Comparison of ENCODE assay signal across 8 cellular contexts in the genomic region with DNA sequence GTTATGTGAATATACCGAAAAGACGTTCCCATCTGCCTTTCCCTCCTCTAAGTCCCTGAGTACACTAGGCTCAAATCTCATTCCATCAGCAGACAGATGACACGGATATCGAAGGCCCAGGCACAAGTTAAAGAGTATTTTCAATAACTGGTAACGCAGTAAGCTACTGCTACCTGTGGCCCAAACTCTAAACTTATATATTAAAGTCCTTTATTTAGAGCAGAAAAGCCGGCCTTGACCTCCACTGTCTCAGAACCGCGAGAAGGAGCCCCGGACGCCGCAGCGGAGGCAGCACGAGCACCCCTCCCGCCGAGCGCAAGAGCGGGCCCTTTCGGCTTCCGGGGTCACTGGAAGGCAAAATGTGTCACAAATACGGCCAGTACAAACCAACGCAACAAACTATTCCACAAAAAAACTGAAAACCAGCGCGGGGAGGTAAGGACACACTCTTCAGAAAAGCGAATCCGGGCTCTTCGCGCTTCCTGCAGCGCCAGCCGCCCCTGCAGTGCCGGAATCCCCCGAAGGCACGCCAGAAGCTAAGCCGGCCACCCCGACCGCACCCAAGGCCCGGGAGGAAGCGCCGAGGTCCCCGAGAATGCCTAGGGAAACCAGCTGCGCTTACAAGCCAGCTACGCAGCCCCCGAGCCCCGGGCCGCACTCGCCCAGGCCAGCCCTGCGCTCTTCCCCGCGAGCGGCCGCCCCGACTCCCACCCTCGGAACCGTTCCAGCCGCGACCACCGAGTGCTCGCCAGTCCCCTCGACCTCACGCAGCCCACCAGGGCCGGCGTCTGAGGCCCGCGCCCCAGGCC. TPM values are rescaled to one million over a fixed set of nuclear protein-coding genes. Genes with fewer than 3 reads are reported as not detected.
DNase-seq lines count a peak whose midpoint lies in the region; ATAC-seq, FAIRE-seq and TF ChIP-seq lines count a peak whose summit lies in the region.

No MANE protein-coding gene starts in this region.

- intact Hi-C loops in left colon (cut with DNase I, micrococcal nuclease), result no loop called here

- peak overlapping the region; percentile 89 for H3K4me3 Mint-ChIP-seq in stimulated activated effector memory CD8-positive, alpha-beta T cell treated with anti-CD3 and anti-CD28 coated beads, Interleukin-12 subunit alpha, Interleukin-12 subunit beta, amount 100 ng/mL, for 72 hours

- H3K27ac Mint-ChIP-seq in stimulated activated effector memory CD8-positive, alpha-beta T cell treated with anti-CD3 and anti-CD28 coated beads, Interleukin-12 subunit alpha, Interleukin-12 subunit beta, amount 100 ng/mL, for 72 hours, result peak overlapping the region; percentile 96

- H3K27me3 ChIP-seq in bronchial epithelial cell (ENCODE audit: control insufficient read depth, insufficient read depth, low read length), result no peaks in the 10 kb centered on the region

- FAIRE-seq in bronchial epithelial cell (lab: Jason Lieb, UNC), result no peak

- H3K36me3 Mint-ChIP-seq in stimulated activated effector memory CD8-positive, alpha-beta T cell treated with anti-CD3 and anti-CD28 coated beads, Interleukin-12 subunit alpha, Interleukin-12 subunit beta, amount 100 ng/mL, for 72 hours, result peaks cover 39% of the 10 kb centered on the region

- ATAC-seq in GM19023 (IDR thresholded peaks at IDR 0.05; ENCODE audit: unreplicated experiment), result peak; percentile 21
- peak; percentile 26 for ATAC-seq in HG03432 (IDR thresholded peaks at IDR 0.05; ENCODE audit: unreplicated experiment)
- peak; percentile 16 for ATAC-seq in left colon
- ATAC-seq in stimulated activated effector memory CD8-positive, alpha-beta T cell treated with anti-CD3 and anti-CD28 coated beads, Interleukin-12 subunit alpha, Interleukin-12 subunit beta, amount 100 ng/mL, for 72 hours, result peak; percentile 7

- DNase-seq in AG08395 (ENCODE audit: low spot score) (peak; percentile 22), T follicular helper cell (ENCODE audit: low read depth) (peak; percentile 32), bronchial epithelial cell (ENCODE audit: low read depth) (no peak), left colon (peak; percentile 31 to 69), SKM-1 (lab: John Stamatoyannopoulos, UW; ENCODE audit: unreplicated experiment) (no peak)
- DNase-seq in stimulated activated effector memory CD8-positive, alpha-beta T cell treated with anti-CD3 and anti-CD28 coated beads, Interleukin-12 subunit alpha, Interleukin-12 subunit beta, amount 100 ng/mL, for 72 hours (ENCODE audit: low spot score in 2 of 2), result peak; percentile 32 to 74

- peaks cover 72% of the 10 kb centered on the region for H3K4me1 Mint-ChIP-seq in stimulated activated effector memory CD8-positive, alpha-beta T cell treated with anti-CD3 and anti-CD28 coated beads, Interleukin-12 subunit alpha, Interleukin-12 subunit beta, amount 100 ng/mL, for 72 hours

- TF ChIP-seq CTCF in bronchial epithelial cell (IDR thresholded peaks at IDR 0.05; ENCODE audit: insufficient read depth, low read length, severe bottlenecking), result no peak

- peak overlapping the region; percentile 75 for H3K4me3 ChIP-seq in bronchial epithelial cell (ENCODE audit: low read depth, low read length)

- H3K9me3 Mint-ChIP-seq in stimulated activated effector memory CD8-positive, alpha-beta T cell treated with anti-CD3 and anti-CD28 coated beads, Interleukin-12 subunit alpha, Interleukin-12 subunit beta, amount 100 ng/mL, for 72 hours, result no peaks in the 10 kb centered on the region

- H3K36me3 ChIP-seq in bronchial epithelial cell (ENCODE audit: control insufficient read depth, insufficient read depth, low read length), result no peaks in the 10 kb centered on the region

RNA-seq across cellular contexts. Expression of gene DIDO1, which starts 0.7 kb away (rescaled TPM):
- total RNA-seq in bronchial epithelial cell (26.9 and 31.6 TPM in 2 replicates), left colon (10 to 100 TPM; 50.5 to 55.3 TPM)

RNA-seq across cellular contexts. Expression of gene GID8, which starts 12.3 kb away (rescaled TPM):
- total RNA-seq in bronchial epithelial cell (69.2 and 71.2 TPM in 2 replicates), left colon (10 to 100 TPM; 30.7 to 37.7 TPM)

RNA-seq across cellular contexts. Expression of gene SLC17A9, which starts 26.9 kb away (rescaled TPM):
- total RNA-seq in bronchial epithelial cell (0.13 and 0.53 TPM in 2 replicates), left colon (10 to 100 TPM; 17.7 to 28.1 TPM)

Comparison
In these comparisons a context has a peak if more than half of its experiments do, and no peak if none do; other contexts are left out.
1. DNase-seq: peak in AG08395 (single experiment), T follicular helper cell (single experiment), left colon (2 of 2) and stimulated activated effector memory CD8-positive, alpha-beta T cell treated with anti-CD3 and anti-CD28 coated beads, Interleukin-12 subunit alpha, Interleukin-12 subunit beta, amount 100 ng/mL, for 72 hours (2 of 2); none in bronchial epithelial cell (single experiment) and SKM-1 (single experiment).
2. RNA of gene SLC17A9, which starts 26.9 kb away (total RNA-seq): 17.7 to 28.1 TPM in left colon; 0.13 to 0.53 TPM in bronchial epithelial cell; every median in the first group is over 10 times any median in the second.
3. Peak in every context shown above with its lines, with median percentiles within 50 percentile points of each other: ATAC-seq.